In the genomic region with DNA sequence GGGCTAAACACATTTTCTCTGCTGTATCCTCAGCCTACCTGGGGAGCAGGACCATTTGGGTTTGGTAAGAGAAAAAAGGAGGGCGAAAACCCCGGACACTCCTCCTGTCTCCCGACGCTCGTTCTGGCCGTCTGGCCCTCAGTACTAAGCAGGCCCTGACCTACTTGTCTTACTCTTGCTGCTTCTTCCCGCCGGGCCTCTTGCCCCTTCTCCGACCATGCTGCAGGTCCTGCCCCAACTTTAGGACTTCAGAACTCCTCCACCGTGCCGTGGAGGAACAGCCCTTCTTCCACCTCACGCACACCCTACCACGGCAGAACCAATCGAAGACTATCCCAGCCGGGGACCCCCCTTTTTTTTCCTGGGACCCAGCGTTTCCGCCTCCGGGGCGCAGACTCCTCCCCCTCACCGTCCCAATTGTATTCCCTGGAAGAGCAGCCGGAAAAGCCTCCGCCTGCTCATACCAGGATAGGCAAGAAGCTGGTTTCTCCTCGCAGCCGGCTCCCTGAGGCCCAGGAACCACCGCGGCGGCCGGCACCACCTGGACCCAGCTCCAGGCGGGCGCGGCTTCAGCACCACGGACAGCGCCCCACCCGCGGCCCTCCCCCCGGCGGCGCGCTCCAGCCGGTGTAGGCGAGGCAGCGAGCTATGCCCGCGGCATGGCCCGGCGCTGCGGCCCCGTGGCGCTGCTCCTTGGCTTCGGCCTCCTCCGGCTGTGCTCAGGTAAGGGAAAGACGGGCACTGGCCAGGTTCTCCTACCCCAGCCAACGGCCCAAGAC, we compare ENCODE assay signal across 9 cellular contexts. TPM values are rescaled to one million over a fixed set of nuclear protein-coding genes. Genes with fewer than 3 reads are reported as not detected.
DNase-seq lines count a peak whose midpoint lies in the region; ATAC-seq and TF ChIP-seq lines count a peak whose summit lies in the region.
"Had no signal": no experiment of that assay in that cellular context is flagged by ENCODE, and none has a peak within 500 bp of the region (broad histone marks: within the 10 kb centered on the region; RNA-seq: fewer than 3 reads in every experiment).

A gene with protein sequence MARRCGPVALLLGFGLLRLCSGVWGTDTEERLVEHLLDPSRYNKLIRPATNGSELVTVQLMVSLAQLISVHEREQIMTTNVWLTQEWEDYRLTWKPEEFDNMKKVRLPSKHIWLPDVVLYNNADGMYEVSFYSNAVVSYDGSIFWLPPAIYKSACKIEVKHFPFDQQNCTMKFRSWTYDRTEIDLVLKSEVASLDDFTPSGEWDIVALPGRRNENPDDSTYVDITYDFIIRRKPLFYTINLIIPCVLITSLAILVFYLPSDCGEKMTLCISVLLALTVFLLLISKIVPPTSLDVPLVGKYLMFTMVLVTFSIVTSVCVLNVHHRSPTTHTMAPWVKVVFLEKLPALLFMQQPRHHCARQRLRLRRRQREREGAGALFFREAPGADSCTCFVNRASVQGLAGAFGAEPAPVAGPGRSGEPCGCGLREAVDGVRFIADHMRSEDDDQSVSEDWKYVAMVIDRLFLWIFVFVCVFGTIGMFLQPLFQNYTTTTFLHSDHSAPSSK (plus strand): TSS at position 393 of the 779 bp plus-strand sequence. CDS start 267 bp downstream, at position 660.

- CTCF ChIA-PET in AG04450 (lab: Charles Lee): interaction anchor here (0.6 to 1.7 kb wide), 2 partner anchors 8 to 22 kb away, joined by 5 to 9 read pairs; no protein-coding TSS in a partner anchor
- CTCF ChIA-PET in activated CD4-positive, alpha-beta memory T cell treated with anti-CD3 and anti-CD28 coated beads for 36 hours (lab: Charles Lee): interaction anchor here (1.0 to 2.4 kb wide), 5 partner anchors 8 to 311 kb away, joined by 3 to 27 read pairs (median 3); no protein-coding TSS in a partner anchor

- H2AK5ac ChIP-seq in mesenchymal stem cell (ENCODE audit: low read length, severe bottlenecking): no peak within 1 kb of the TSS

- H3K14ac ChIP-seq in mesenchymal stem cell (ENCODE audit: low read length in 2 of 2): no peak within 1 kb of the TSS

- H3K4me1 ChIP-seq in HAP-1: peaks cover 4% of the 10 kb centered on the region; the same call in 1 of the 2 replicates
- H3K4me1 ChIP-seq in mesenchymal stem cell (ENCODE audit: control insufficient read depth, insufficient read depth, low read depth, low read length): peaks cover 9% of the 10 kb centered on the region

- H2BK120ac ChIP-seq in mesenchymal stem cell (ENCODE audit: low read depth, low read length): no peak within 1 kb of the TSS

- H3K27me3 ChIP-seq in AG04450 (ENCODE audit: control insufficient read depth, insufficient read depth, low read length): peaks cover 37% of the 10 kb centered on the region
- peaks cover 22% of the 10 kb centered on the region; the same call in 1 of the 2 replicates for H3K27me3 ChIP-seq in HAP-1 (ENCODE audit: low read depth)
- peaks cover 58 to 65% of the 10 kb centered on the region in 2 experiments for H3K27me3 ChIP-seq in mesenchymal stem cell (ENCODE audit: control insufficient read depth in 1 of 2, insufficient read depth in 1 of 2, low read length in 2 of 2)

- peak within 1 kb of the TSS; percentile 33 for H3K4me2 ChIP-seq in mesenchymal stem cell (ENCODE audit: low read length, poor library complexity, severe bottlenecking)

- H3K36me3 ChIP-seq in HAP-1 (replicated peaks) (no peaks in the 10 kb centered on the region), mesenchymal stem cell (ENCODE audit: control insufficient read depth in 1 of 2, insufficient read depth in 2 of 2, low read depth in 1 of 2, low read length in 2 of 2) (no peaks in the 10 kb centered on the region)

- DNase-seq in AG04450 (ENCODE audit: low read depth, low spot score): no peak
- DNase-seq in HAP-1 (ENCODE audit: low spot score in 2 of 2): peak; percentile 34 to 81
- DNase-seq in NCI-H446 (lab: John Stamatoyannopoulos, UW): peak; percentile 59 to 77
- DNase-seq in activated CD4-positive, alpha-beta memory T cell treated with anti-CD3 and anti-CD28 coated beads for 36 hours: peak; percentile 77
- DNase-seq in effector CD4-positive, alpha-beta T cell: peak; percentile 58
- DNase-seq in mesenchymal stem cell: peak; percentile 48
- peak; percentile 31 for DNase-seq in stimulated activated CD8-positive, alpha-beta memory T cell treated with anti-CD3 and anti-CD28 coated beads, Interleukin-12 subunit alpha, Interleukin-12 subunit beta, amount 100 ng/mL, for 4 hours (ENCODE audit: low read depth)

- H3K36me3 Mint-ChIP-seq in activated CD4-positive, alpha-beta memory T cell treated with anti-CD3 and anti-CD28 coated beads for 36 hours: no peaks in the 10 kb centered on the region

- H3K9me3 Mint-ChIP-seq in activated CD4-positive, alpha-beta memory T cell treated with anti-CD3 and anti-CD28 coated beads for 36 hours: no peaks in the 10 kb centered on the region

- intact Hi-C loops in activated CD4-positive, alpha-beta memory T cell treated with anti-CD3 and anti-CD28 coated beads for 36 hours (cut with micrococcal nuclease): no loop called here

- H2BK15ac ChIP-seq in mesenchymal stem cell (ENCODE audit: low read depth, poor library complexity, severe bottlenecking): no peak within 1 kb of the TSS

- H3K4ac ChIP-seq in mesenchymal stem cell (ENCODE audit: low read depth in 1 of 2, low read length in 2 of 2): no peak within 1 kb of the TSS

- POLR2A ChIA-PET in AG04450 (lab: Yijun Ruan, JAX): interaction anchor here (1.1 kb wide), 1 partner anchor 8 kb away, joined by 3 read pairs; no protein-coding TSS in a partner anchor
- POLR2A ChIA-PET in activated CD4-positive, alpha-beta memory T cell treated with anti-CD3 and anti-CD28 coated beads for 36 hours (lab: Charles Lee): interaction anchor here (0.6 kb wide), 1 partner anchor 76 kb away, joined by 3 read pairs; no protein-coding TSS in a partner anchor

- ATAC-seq in GM19035 (IDR thresholded peaks at IDR 0.05; ENCODE audit: unreplicated experiment): no peak

- TF ChIP-seq CTCF in AG04450 (IDR thresholded peaks at IDR 0.05; ENCODE audit: low read depth, low read length): no peak

- WGBS in mesenchymal stem cell: 6% methylated on average over 36 of the region's 53 CpGs

- H3K27ac Mint-ChIP-seq in activated CD4-positive, alpha-beta memory T cell treated with anti-CD3 and anti-CD28 coated beads for 36 hours: no peak within 1 kb of the TSS

- no peak within 1 kb of the TSS for H4K91ac ChIP-seq in mesenchymal stem cell (ENCODE audit: low read length)

- no peak within 1 kb of the TSS for H3K9ac ChIP-seq in mesenchymal stem cell (ENCODE audit: low read length)

- no peak within 1 kb of the TSS for H3K23ac ChIP-seq in mesenchymal stem cell (ENCODE audit: low read length in 2 of 2)

- no peak within 1 kb of the TSS for H4K8ac ChIP-seq in mesenchymal stem cell (ENCODE audit: low read length)

- H3K4me1 Mint-ChIP-seq in activated CD4-positive, alpha-beta memory T cell treated with anti-CD3 and anti-CD28 coated beads for 36 hours (ENCODE audit: low read depth): peaks cover 9% of the 10 kb centered on the region

- peaks cover 20% of the 10 kb centered on the region for H3K27me3 Mint-ChIP-seq in activated CD4-positive, alpha-beta memory T cell treated with anti-CD3 and anti-CD28 coated beads for 36 hours

- H2AFZ ChIP-seq in mesenchymal stem cell (ENCODE audit: low read depth, low read length): no peak within 1 kb of the TSS

- H3K27ac ChIP-seq in AG04450 (ENCODE audit: low read depth, low read length): peak within 1 kb of the TSS; percentile 21
- no peak within 1 kb of the TSS for H3K27ac ChIP-seq in mesenchymal stem cell (ENCODE audit: low read length, poor library complexity, severe bottlenecking)

- H3K18ac ChIP-seq in mesenchymal stem cell (ENCODE audit: low read depth in 1 of 2, low read length in 2 of 2): no peak within 1 kb of the TSS

- H3K4me3 ChIP-seq in AG04450 (ENCODE audit: low read depth, low read length) (peak within 1 kb of the TSS; percentile 29; the same call in 1 of the 2 replicates), HAP-1 (no peak within 1 kb of the TSS), mesenchymal stem cell (ENCODE audit: insufficient read depth in 1 of 2, low read depth in 1 of 2, low read length in 2 of 2) (peak within 1 kb of the TSS in 1 of 2 experiments; percentile 70)

- H3K9me3 ChIP-seq in AG04450 (ENCODE audit: control insufficient read depth, insufficient read depth, low read length) (no peaks in the 10 kb centered on the region; the same call in 1 of the 2 replicates), HAP-1 (no peaks in the 10 kb centered on the region), mesenchymal stem cell (ENCODE audit: control insufficient read depth, low read length) (no peaks in the 10 kb centered on the region)

- in situ Hi-C loops in HAP-1 (cut with MboI; ENCODE audit: low sequenced_read_pairs): no loop called here

- no peak within 1 kb of the TSS for H2BK12ac ChIP-seq in mesenchymal stem cell (ENCODE audit: low read length in 2 of 2)

- no peak within 1 kb of the TSS for H2BK5ac ChIP-seq in mesenchymal stem cell (ENCODE audit: low read depth, low read length, poor library complexity, severe bottlenecking)

- H3K79me1 ChIP-seq in mesenchymal stem cell (replicated peaks; ENCODE audit: low read length, poor library complexity, severe bottlenecking): no peaks in the 10 kb centered on the region

- peak within 1 kb of the TSS; percentile 36 for H3K4me3 Mint-ChIP-seq in activated CD4-positive, alpha-beta memory T cell treated with anti-CD3 and anti-CD28 coated beads for 36 hours

RNA-seq across cellular contexts. Expression of the gene that starts here (rescaled TPM):
- polyA plus RNA-seq in AG04450 (2011; rRNA removed): 0.06 TPM in 1 of 2 replicates, not detected in the other
- polyA minus RNA-seq in AG04450 (2011; rRNA and poly(A)+ RNA removed): 0.04 and 0.18 TPM in 2 replicates
- not detected for total RNA-seq in activated CD4-positive, alpha-beta memory T cell treated with anti-CD3 and anti-CD28 coated beads for 36 hours
- not detected for polyA plus RNA-seq in mesenchymal stem cell (2013, experiment 1 of 2)
- polyA plus RNA-seq in mesenchymal stem cell (2013, experiment 2 of 2): 0.01 TPM
- total RNA-seq: mononuclear cell had no signal

Comparison
In these comparisons a context has a peak if more than half of its experiments do, and no peak if none do; other contexts are left out.
1. Peak in DNase-seq in activated CD4-positive, alpha-beta memory T cell treated with anti-CD3 and anti-CD28 coated beads for 36 hours; RNA of the gene not detected or under 1 TPM.